Comparison of ENCODE assay signal across 8 cellular contexts in genomic region chr5:150789943-150790611, GRCh38. TPM values are rescaled to one million over a fixed set of nuclear protein-coding genes. Genes with fewer than 3 reads are reported as not detected.
DNase-seq lines count a peak whose midpoint lies in the region; ATAC-seq and TF ChIP-seq lines count a peak whose summit lies in the region.

No MANE protein-coding gene starts in this region.

- no peak for TF ChIP-seq POLR2A in transverse colon (IDR thresholded peaks at IDR 0.05)

- peak overlapping the region; percentile 45 to 72 (median 58) for H3K27ac ChIP-seq in transverse colon

- peaks cover 9% of the 10 kb centered on the region for H3K9me3 Mint-ChIP-seq in neural crest cell

- peak overlapping the region; percentile 44 for H3K27ac Mint-ChIP-seq in neural crest cell (ENCODE audit: unreplicated experiment)

- no peaks in the 10 kb centered on the region for H3K27me3 Mint-ChIP-seq in neural crest cell (ENCODE audit: low read depth)

- TF ChIP-seq EP300 in transverse colon (IDR thresholded peaks at IDR 0.05; ENCODE audit: low read depth) = no peak

- no peaks in the 10 kb centered on the region for H3K9me3 ChIP-seq in transverse colon

- no peaks in the 10 kb centered on the region for H3K27me3 ChIP-seq in transverse colon

- peaks cover 6 to 48% (median 19%) of the 10 kb centered on the region in 4 donors for H3K4me1 ChIP-seq in transverse colon

- in situ Hi-C loops in KBM-7 (cut with MboI; ENCODE audit: low pct_unique_long_range_greater_than_20kb, low sequenced_read_pairs) (no loop called here), transverse colon (cut with MboI; ENCODE audit: low pct_ligation_motif_present in 1 of 4, low pct_unique_long_range_greater_than_20kb in 1 of 4, low sequenced_read_pairs in 3 of 4) (no loop called here)

- intact Hi-C loops in transverse colon (cut with DNase I; ENCODE audit: low total_unique reads) = no loop called here

- H3K4me3 Mint-ChIP-seq in neural crest cell = no peak overlapping the region

- no peak for TF ChIP-seq CTCF in neural crest cell (conservative IDR thresholded peaks at IDR 0.05)
- no peak for TF ChIP-seq CTCF in transverse colon (IDR thresholded peaks at IDR 0.05)

- no peaks in the 10 kb centered on the region for H3K4me1 Mint-ChIP-seq in neural crest cell

- WGBS in transverse colon (ENCODE audit: low coverage in 1 of 2), 2 donors = 45 to 63% methylated on average over 4 to 7 of the region's 7 CpGs

- DNase-seq in Daoy (ENCODE audit: low read depth) = peak; percentile 96
- peak; percentile 89 for DNase-seq in KBM-7
- DNase-seq in activated CD4-positive, alpha-beta T cell treated with anti-CD3 and anti-CD28 coated beads for 48 hours = peak; percentile 83
- DNase-seq in effector CD8-positive, alpha-beta T cell (lab: John Stamatoyannopoulos, UW) = peak; percentile 17
- DNase-seq in neural crest cell (ENCODE audit: low read depth, low spot score) = no peak
- DNase-seq in transverse colon = peak; percentile 31
- no peak for DNase-seq in NCI-H1417 (lab: John Stamatoyannopoulos, UW)

- H3K4me3 ChIP-seq in transverse colon = no peak overlapping the region

- no peaks in the 10 kb centered on the region for H3K36me3 ChIP-seq in transverse colon

- peak; percentile 89 for ATAC-seq in GM21737 (IDR thresholded peaks at IDR 0.05; ENCODE audit: unreplicated experiment)

- peaks cover 3% of the 10 kb centered on the region for H3K36me3 Mint-ChIP-seq in neural crest cell (ENCODE audit: low read depth)

RNA-seq across cellular contexts. Expression of gene SMIM3, which starts 11.5 kb away (rescaled TPM):
- 41.9 and 47.1 TPM in 2 replicates for total RNA-seq in Daoy (2014; rRNA removed; shearing (Covaris generic))
- total RNA-seq in neural crest cell (5.7 and 7.0 TPM in 2 replicates), transverse colon (10 to 100 TPM; 19.1 to 22.4 (median 20.4) TPM)

RNA-seq across cellular contexts. Expression of gene DCTN4, which starts 31.3 kb away (rescaled TPM):
- total RNA-seq in Daoy (2014; rRNA removed; shearing (Covaris generic)) = 43.2 and 49.3 TPM in 2 replicates
- 77.3 and 83.3 TPM in 2 replicates for total RNA-seq in neural crest cell
- 10 to 100 TPM; 23.2 to 55.3 (median 42.4) TPM for total RNA-seq in transverse colon

RNA-seq across cellular contexts. Expression of gene IRGM, which starts 56.2 kb away (rescaled TPM):
- total RNA-seq in Daoy (2014; rRNA removed; shearing (Covaris generic)) = 0.51 TPM in 1 of 2 replicates, not detected in the other
- not detected in 2 replicates for total RNA-seq in neural crest cell
- under 1 TPM in 1 of 4 donors, not detected in 3; 0.82 TPM for total RNA-seq in transverse colon

Comparison
In these comparisons a context has a peak if more than half of its experiments do, and no peak if none do; other contexts are left out.
1. DNase-seq: peak in Daoy (single experiment), KBM-7 (single experiment), activated CD4-positive, alpha-beta T cell treated with anti-CD3 and anti-CD28 coated beads for 48 hours (single experiment), effector CD8-positive, alpha-beta T cell (single experiment) and transverse colon (single experiment); none in neural crest cell (single experiment) and NCI-H1417 (0 of 3).